Comparison of ENCODE assay signal across 9 cellular contexts in genomic region chrX:107711521-107712041, GRCh38.
DNase-seq lines count a peak whose midpoint lies in the region; ATAC-seq and TF ChIP-seq lines count a peak whose summit lies in the region.
"Had no signal": no experiment of that assay in that cellular context is flagged by ENCODE, and none has a peak within 500 bp of the region (broad histone marks: within the 10 kb centered on the region; RNA-seq: fewer than 3 reads in every experiment).

No MANE protein-coding gene starts in this region.

- no peaks in the 10 kb centered on the region for H3K9me3 ChIP-seq in body of pancreas
- no peaks in the 10 kb centered on the region for H3K9me3 ChIP-seq in mucosa of rectum (ENCODE audit: control insufficient read depth in 2 of 2, low read length in 2 of 2)
- no peaks in the 10 kb centered on the region for H3K9me3 ChIP-seq in upper lobe of left lung
- H3K9me3 ChIP-seq: BE2C had no signal

- H3K27ac ChIP-seq in body of pancreas (peak overlapping the region in 3 of 4 donors; percentile 31 to 88 (median 86)), mucosa of rectum (ENCODE audit: low read depth in 2 of 2, low read length in 2 of 2) (peak overlapping the region; percentile 91 to 93), upper lobe of left lung (peak overlapping the region; percentile 94 to 99 (median 98))

- TF ChIP-seq POLR2A in body of pancreas (IDR thresholded peaks at IDR 0.05) (no peak), upper lobe of left lung (IDR thresholded peaks at IDR 0.05) (no peak)

- TF ChIP-seq CTCF in body of pancreas (IDR thresholded peaks at IDR 0.05): no peak
- TF ChIP-seq CTCF in upper lobe of left lung (IDR thresholded peaks at IDR 0.05): no peak

- peak overlapping the region; percentile 53 for H3K4me3 Mint-ChIP-seq in activated naive CD4-positive, alpha-beta T cell treated with anti-CD3 and anti-CD28 coated beads for 36 hours

- no peaks in the 10 kb centered on the region for H3K27me3 Mint-ChIP-seq in activated naive CD4-positive, alpha-beta T cell treated with anti-CD3 and anti-CD28 coated beads for 36 hours (ENCODE audit: low read depth)

- no peak for DNase-seq in activated naive CD4-positive, alpha-beta T cell treated with anti-CD3 and anti-CD28 coated beads for 36 hours
- no peak for DNase-seq in activated naive CD4-positive, alpha-beta T cell (lab: John Stamatoyannopoulos, UW)
- DNase-seq in body of pancreas (no peak), upper lobe of left lung (no peak), NCI-H510A treated with DMSO at 0.1 percent for 48 hours (lab: John Stamatoyannopoulos, UW) (no peak), SKM-1 treated with dmso at 0.1 percent for 144 hours (lab: John Stamatoyannopoulos, UW; ENCODE audit: unreplicated experiment) (no peak), kidney tubule cell (ENCODE audit: low spot score) (no peak)
- DNase-seq: BE2C had no signal

- H3K9ac ChIP-seq in mucosa of rectum (ENCODE audit: low read depth in 1 of 2, low read length in 2 of 2): peak overlapping the region; percentile 21 to 47

- H3K4me3 ChIP-seq in body of pancreas: no peak overlapping the region
- H3K4me3 ChIP-seq in mucosa of rectum (ENCODE audit: low read length in 2 of 2): peak overlapping the region in 1 of 2 donors; percentile 26
- H3K4me3 ChIP-seq in upper lobe of left lung: no peak overlapping the region

- intact Hi-C loops in activated naive CD4-positive, alpha-beta T cell treated with anti-CD3 and anti-CD28 coated beads for 36 hours (cut with micrococcal nuclease): loop anchor here (1.0 kb wide), 2 partner anchors 37 to 83 kb away; partner anchors contain the start of gene PRPS1
- intact Hi-C loops in body of pancreas (cut with DNase I): no loop called here

- peak overlapping the region; percentile 90 for H3K27ac Mint-ChIP-seq in activated naive CD4-positive, alpha-beta T cell treated with anti-CD3 and anti-CD28 coated beads for 36 hours

- CTCF ChIA-PET in activated naive CD4-positive, alpha-beta T cell treated with anti-CD3 and anti-CD28 coated beads for 36 hours (lab: Charles Lee): interaction anchor here (2.0 to 2.4 kb wide), 2 partner anchors 36 to 39 kb away, joined by 10 to 14 read pairs; no protein-coding TSS in a partner anchor

- ATAC-seq in body of pancreas (peak; percentile 6), upper lobe of left lung (ENCODE audit: low FRiP score in 2 of 2) (peak in 1 of 2 donors; percentile 2)

- H3K27me3 ChIP-seq in body of pancreas (no peaks in the 10 kb centered on the region), mucosa of rectum (ENCODE audit: control insufficient read depth in 2 of 2, insufficient read depth in 2 of 2, low read length in 2 of 2) (no peaks in the 10 kb centered on the region), upper lobe of left lung (no peaks in the 10 kb centered on the region)
- H3K27me3 ChIP-seq: BE2C had no signal

- peaks cover 45% of the 10 kb centered on the region for H3K4me1 ChIP-seq in body of pancreas
- H3K4me1 ChIP-seq in mucosa of rectum (ENCODE audit: control insufficient read depth in 2 of 2, insufficient read depth in 2 of 2, low read length in 2 of 2): peaks cover 11 to 16% of the 10 kb centered on the region in 2 donors
- H3K4me1 ChIP-seq in upper lobe of left lung: peaks cover 8 to 47% (median 26%) of the 10 kb centered on the region in 4 donors
- H3K4me1 ChIP-seq: BE2C had no signal

- 75% methylated on average over 4 of the region's 4 CpGs for WGBS in body of pancreas, 2 donors
- WGBS in upper lobe of left lung, 2 donors: 54 to 61% methylated on average over 4 of the region's 4 CpGs

- H3K9me3 Mint-ChIP-seq in activated naive CD4-positive, alpha-beta T cell treated with anti-CD3 and anti-CD28 coated beads for 36 hours: no peaks in the 10 kb centered on the region

- peaks cover 13% of the 10 kb centered on the region for H3K36me3 Mint-ChIP-seq in activated naive CD4-positive, alpha-beta T cell treated with anti-CD3 and anti-CD28 coated beads for 36 hours (ENCODE audit: low read depth)

- H3K36me3 ChIP-seq in body of pancreas (replicated peaks in 1 of 2; ENCODE audit: insufficient read depth in 1 of 2, low read depth in 2 of 2) (no peaks in the 10 kb centered on the region), mucosa of rectum (ENCODE audit: control insufficient read depth in 2 of 2, insufficient read depth in 2 of 2, low read length in 2 of 2) (peaks cover 0 to 4% of the 10 kb centered on the region in 2 donors), upper lobe of left lung (peaks cover 0 to 30% (median 11%) of the 10 kb centered on the region in 4 donors)

- no peak for TF ChIP-seq EP300 in upper lobe of left lung (IDR thresholded peaks at IDR 0.05)

- H3K4me1 Mint-ChIP-seq in activated naive CD4-positive, alpha-beta T cell treated with anti-CD3 and anti-CD28 coated beads for 36 hours (ENCODE audit: low read depth): peaks cover 40% of the 10 kb centered on the region
